ENCODE assay signal across 1 cellular context in genomic region chr10:10662720-10663467, GRCh38.
TF ChIP-seq lines count a peak whose summit lies in the region.

No MANE protein-coding gene starts in this region.

TF ChIP-seq in IMR-90, 13 proteins besides CTCF, POLR2A, EP300 and RAD21:
- TF ChIP-seq RFX5 (IDR thresholded peaks at IDR 0.05; ENCODE audit: low read depth, low read length) = no peak
- no peak for TF ChIP-seq NFE2L2 (IDR thresholded peaks at IDR 0.05; ENCODE audit: low read depth, low read length)
- TF ChIP-seq BHLHE40 (IDR thresholded peaks at IDR 0.05; ENCODE audit: low read depth, low read length) = no peak
- TF ChIP-seq MAZ (IDR thresholded peaks at IDR 0.05; ENCODE audit: borderline replicate concordance, low read depth, low read length) = no peak
- no peak for TF ChIP-seq MXI1 (IDR thresholded peaks at IDR 0.05; ENCODE audit: borderline replicate concordance, low read depth, low read length)
- TF ChIP-seq USF2 (IDR thresholded peaks at IDR 0.05; ENCODE audit: low read depth, low read length) = no peak
